Comparison of ENCODE assay signal across 8 cellular contexts in genomic region chr2:28594369-28595108, GRCh38.
DNase-seq lines count a peak whose midpoint lies in the region; ATAC-seq and TF ChIP-seq lines count a peak whose summit lies in the region.

No MANE protein-coding gene starts in this region.

- H3K27ac ChIP-seq in cingulate gyrus (ENCODE audit: low read depth, low read length), result peak overlapping the region; percentile 12

- H3K27ac Mint-ChIP-seq in activated CD4-positive, alpha-beta T cell treated with anti-CD3 and anti-CD28 coated beads for 36 hours, result peak overlapping the region; percentile 75

- H3K4me1 Mint-ChIP-seq in activated CD4-positive, alpha-beta T cell treated with anti-CD3 and anti-CD28 coated beads for 36 hours, result peaks cover 18% of the 10 kb centered on the region

- peak; percentile 86 for TF ChIP-seq CTCF in GM10248 (IDR thresholded peaks at IDR 0.05; ENCODE audit: control extremely low read depth, extremely low read depth, low read depth, missing control alignments)

- peak; percentile 59 for ATAC-seq in HG03378 (IDR thresholded peaks at IDR 0.05; ENCODE audit: unreplicated experiment)
- ATAC-seq in activated CD4-positive, alpha-beta T cell treated with anti-CD3 and anti-CD28 coated beads for 36 hours, result peak; percentile 90
- peak; percentile 89 for ATAC-seq in left colon
- ATAC-seq in HG03432 (IDR thresholded peaks at IDR 0.05; ENCODE audit: unreplicated experiment), result no peak

- H3K27me3 Mint-ChIP-seq in activated CD4-positive, alpha-beta T cell treated with anti-CD3 and anti-CD28 coated beads for 36 hours, result no peaks in the 10 kb centered on the region

- CTCF ChIA-PET in GM10248 (lab: Yijun Ruan, JAX), result interaction anchor here (0.7 to 5.9 kb wide), 62 partner anchors 9 to 911 kb away, joined by 3 to 126 read pairs (median 5); partner anchors contain the start of genes PPP1CB and TRMT61B
- CTCF ChIA-PET in activated CD4-positive, alpha-beta T cell treated with anti-CD3 and anti-CD28 coated beads for 36 hours (lab: Charles Lee), result interaction anchor here (0.6 to 4.7 kb wide), 79 partner anchors 8 to 1687 kb away, joined by 3 to 55 read pairs (median 5); partner anchors contain the start of genes PPP1CB and TRMT61B

- no peaks in the 10 kb centered on the region for H3K9me3 Mint-ChIP-seq in activated CD4-positive, alpha-beta T cell treated with anti-CD3 and anti-CD28 coated beads for 36 hours (ENCODE audit: low read depth)

- POLR2A ChIA-PET in GM10248 (lab: Yijun Ruan, JAX), result interaction anchor here (1.0 to 1.1 kb wide), 2 partner anchors 137 to 157 kb away, joined by 3 read pairs; partner anchors contain the start of gene PPP1CB
- POLR2A ChIA-PET in activated CD4-positive, alpha-beta T cell treated with anti-CD3 and anti-CD28 coated beads for 36 hours (lab: Charles Lee), result interaction anchor here (0.5 to 1.6 kb wide), 6 partner anchors 13 to 301 kb away, joined by 3 to 10 read pairs (median 4); partner anchors contain the start of gene PPP1CB

- DNase-seq in GM10248 (ENCODE audit: extremely low spot score) (peak; percentile 85), NCI-H524 treated with DMSO at 0.1 percent for 48 hours (lab: John Stamatoyannopoulos, UW) (peak; percentile 20), left colon (peak; percentile 93 to 98)
- peak; percentile 93 for DNase-seq in activated CD4-positive, alpha-beta T cell treated with anti-CD3 and anti-CD28 coated beads for 36 hours
- DNase-seq in stimulated activated CD4-positive, alpha-beta T cell treated with anti-CD3 and anti-CD28 coated beads, Interleukin-1b, Interleukin-23, amount 100 ng/mL, for 24 hours (ENCODE audit: low read depth in 4 of 4, low spot score in 1 of 4), result peak; percentile 78 to 82 (median 80)

- no peaks in the 10 kb centered on the region for H3K36me3 Mint-ChIP-seq in activated CD4-positive, alpha-beta T cell treated with anti-CD3 and anti-CD28 coated beads for 36 hours (ENCODE audit: low read depth)

- H3K4me3 Mint-ChIP-seq in activated CD4-positive, alpha-beta T cell treated with anti-CD3 and anti-CD28 coated beads for 36 hours, result peak overlapping the region; percentile 39

- intact Hi-C loops in activated CD4-positive, alpha-beta T cell treated with anti-CD3 and anti-CD28 coated beads for 36 hours (cut with DNase I, micrococcal nuclease), result loop anchor here (1.0 to 5.0 kb wide), 7 partner anchors 20 to 300 kb away; partner anchors contain the start of genes SPDYA (in 1 of the 2), TRMT61B (in 1 of the 2) and WDR43 (in 1 of the 2)
- intact Hi-C loops in left colon (cut with DNase I, micrococcal nuclease), result loop anchor here in 1 of 2 donors (10.0 kb wide), 1 partner anchor 160 kb away; the partner anchor contains the start of gene PPP1CB

Comparison
In these comparisons a context has a peak if more than half of its experiments do, and no peak if none do; other contexts are left out.
1. DNase-seq: peak in every context shown above with its lines; median percentile 96 in left colon; 93 in activated CD4-positive, alpha-beta T cell treated with anti-CD3 and anti-CD28 coated beads for 36 hours; 85 in GM10248; 80 in stimulated activated CD4-positive, alpha-beta T cell treated with anti-CD3 and anti-CD28 coated beads, Interleukin-1b, Interleukin-23, amount 100 ng/mL, for 24 hours; 20 in NCI-H524 treated with DMSO at 0.1 percent for 48 hours.